Comparison of ENCODE assay signal across 13 cellular contexts in genomic region chr15:48459571-48460461, GRCh38.
DNase-seq lines count a peak whose midpoint lies in the region; ATAC-seq, FAIRE-seq and TF ChIP-seq lines count a peak whose summit lies in the region.
"Had no signal": no experiment of that assay in that cellular context is flagged by ENCODE, and none has a peak within 500 bp of the region (broad histone marks: within the 10 kb centered on the region; RNA-seq: fewer than 3 reads in every experiment).

No MANE protein-coding gene starts in this region.

- no peak for TF ChIP-seq RAD21 in A549 (conservative IDR thresholded peaks at IDR 0.05 in 1 of 2, IDR thresholded peaks at IDR 0.05 in 1 of 2)
- TF ChIP-seq RAD21 in HCT116 (IDR thresholded peaks at IDR 0.05; ENCODE audit: low read depth) = no peak; the same call in 1 of the 2 replicates

- RAD21 ChIA-PET in HCT116 (lab: Charles Lee; ENCODE audit: low non-redundant PET in 1 of 2, low total read pairs in 2 of 2, uncharacterized antibody in 2 of 2, unreplicated experiment in 2 of 2) = no interaction called here

- TF ChIP-seq EP300 in A549 (IDR thresholded peaks at IDR 0.05) = no peak
- no peak for TF ChIP-seq EP300 in gastroesophageal sphincter (IDR thresholded peaks at IDR 0.05)

- peak; percentile 54 to 80 for ATAC-seq in A549
- peak; percentile 88 for ATAC-seq in HCT116
- peak; percentile 83 for ATAC-seq in gastroesophageal sphincter
- ATAC-seq: activated CD4-positive, alpha-beta T cell treated with anti-CD3 and anti-CD28 coated beads for 36 hours had no signal

- TF ChIP-seq POLR2A in A549 (IDR thresholded peaks at IDR 0.05; ENCODE audit: low read length) (no peak), HCT116 (IDR thresholded peaks at IDR 0.05; ENCODE audit: borderline replicate concordance, extremely low read depth, insufficient read depth, insufficient read length) (no peak), gastroesophageal sphincter (IDR thresholded peaks at IDR 0.05) (no peak)

- BruUV-seq in HCT116 (replicated peaks; lab: Mats Ljungman, UMichigan) = no TSS peak

- CTCF ChIA-PET in A549 (lab: Yijun Ruan, JAX) (no interaction called here), HCT116 (lab: Charles Lee) (no interaction called here)

- DNase-seq in A549 (ENCODE audit: low read depth in 1 of 2, low spot score in 1 of 2) (peak in 1 of 2 experiments; percentile 42), HCT116 (ENCODE audit: low read depth, low spot score) (peak; percentile 78), astrocyte of the hippocampus (ENCODE audit: low read depth, low spot score) (peak; percentile 30), hippocampal formation (lab: John Stamatoyannopoulos, UW) (no peak), midbrain (lab: John Stamatoyannopoulos, UW) (no peak), H7 (no peak)
- DNase-seq in activated T-cell treated with anti-CD3 and anti-CD28 coated beads, Interleukin-2, amount 50 U/mL, for 48 hours = no peak
- DNase-seq: activated CD4-positive, alpha-beta T cell treated with anti-CD3 and anti-CD28 coated beads for 36 hours; activated naive CD4-positive, alpha-beta T cell treated with Interleukin-2 at 50 U/mL for 16 hours; BE2C; NCI-H187; SW 1271 had no signal

- H4K20me1 ChIP-seq in HCT116 (ENCODE audit: insufficient read depth) = no peaks in the 10 kb centered on the region

- H3K36me3 ChIP-seq in HCT116 (ENCODE audit: control insufficient read depth in 1 of 2, insufficient read depth in 2 of 2, low read length in 2 of 2) (no peaks in the 10 kb centered on the region), gastroesophageal sphincter (peaks cover 7 to 89% of the 10 kb centered on the region in 2 donors), H7 (replicated peaks; ENCODE audit: control insufficient read depth, insufficient read depth, low read length) (no peaks in the 10 kb centered on the region)
- H3K36me3 ChIP-seq: BE2C had no signal

- no peak for TF ChIP-seq CTCF in A549 (IDR thresholded peaks at IDR 0.05)
- TF ChIP-seq CTCF in HCT116 (IDR thresholded peaks at IDR 0.05 in 2 of 3, conservative IDR thresholded peaks at IDR 0.05 in 1 of 3; ENCODE audit: borderline replicate concordance in 1 of 3, insufficient read depth in 1 of 3, low read depth in 2 of 3, low read length in 2 of 3) = no peak
- TF ChIP-seq CTCF in gastroesophageal sphincter (IDR thresholded peaks at IDR 0.05) = peak in 2 of 4 experiments; percentile 33 to 42

- H3K9me2 ChIP-seq in HCT116 (ENCODE audit: insufficient read depth) = no peaks in the 10 kb centered on the region

- H3K9me3 ChIP-seq in A549 (no peaks in the 10 kb centered on the region), HCT116 (ENCODE audit: control insufficient read depth in 1 of 2, insufficient read depth in 1 of 2, low read depth in 1 of 2, low read length in 2 of 2) (no peaks in the 10 kb centered on the region), gastroesophageal sphincter (no peaks in the 10 kb centered on the region)

- H3K4me2 ChIP-seq in A549 (peak overlapping the region; percentile 49; the same call in 2 of the 3 replicates), HCT116 (ENCODE audit: low read length) (peak overlapping the region; percentile 59)

- H3K27me3 ChIP-seq in HCT116 (ENCODE audit: insufficient read depth, low read length) = no peaks in the 10 kb centered on the region
- H3K27me3 ChIP-seq in gastroesophageal sphincter = no peaks in the 10 kb centered on the region
- no peaks in the 10 kb centered on the region for H3K27me3 ChIP-seq in H7 (ENCODE audit: control insufficient read depth, insufficient read depth, low read length)
- H3K27me3 ChIP-seq: BE2C had no signal

- intact Hi-C loops in HCT116 (cut with micrococcal nuclease) = no loop called here

- no peak overlapping the region for H3K9ac ChIP-seq in HCT116 (ENCODE audit: low read length)

- H3K4me1 ChIP-seq in A549 (peaks cover 23% of the 10 kb centered on the region; the same call in 2 of the 3 replicates), HCT116 (ENCODE audit: control insufficient read depth in 1 of 2, insufficient read depth in 2 of 2, low read length in 2 of 2) (peaks cover 20 to 29% of the 10 kb centered on the region in 2 experiments), gastroesophageal sphincter (peaks cover 0 to 19% (median 10%) of the 10 kb centered on the region in 3 donors)
- H3K4me1 ChIP-seq: BE2C had no signal

- POLR2A ChIA-PET in A549 (lab: Yijun Ruan, JAX) = no interaction called here
- POLR2A ChIA-PET in HCT116 (lab: Charles Lee) = no interaction called here

- H3K79me2 ChIP-seq in HCT116 (ENCODE audit: insufficient read depth, low read length) = no peaks in the 10 kb centered on the region

- no peak for FAIRE-seq in A549 (lab: Jason Lieb, UNC)

- 19% methylated on average over 7 of the region's 7 CpGs for WGBS in A549 (ENCODE audit: missing lambda C conversion rate)
- 18 to 46% methylated on average over 7 of the region's 7 CpGs for WGBS in gastroesophageal sphincter (ENCODE audit: low coverage in 1 of 2), 2 donors

- H3K4me3 ChIP-seq in A549 (no peak overlapping the region), HCT116 (replicated peaks in 1 of 2; ENCODE audit: low read depth in 1 of 2, low read length in 2 of 2) (peak overlapping the region in 1 of 2 experiments; percentile 19; a peak in 2 of 4 replicates), gastroesophageal sphincter (no peak overlapping the region), H7 (ENCODE audit: insufficient read depth, low read depth, low read length) (no peak overlapping the region)

- peak overlapping the region; percentile 24 to 73; a peak in 5 of 6 replicates for H3K27ac ChIP-seq in A549
- H3K27ac ChIP-seq in HCT116 (ENCODE audit: low read depth, low read length) = peak overlapping the region; percentile 53; the same call in 1 of the 2 replicates
- peak overlapping the region; percentile 34 to 58 (median 44) for H3K27ac ChIP-seq in gastroesophageal sphincter

- H2AFZ ChIP-seq in HCT116 (ENCODE audit: low read depth, low read length, poor library complexity, severe bottlenecking) = peak overlapping the region; percentile 49

TF ChIP-seq in A549, 52 proteins besides CTCF, POLR2A, EP300 and RAD21:
- no peak for TF ChIP-seq RCOR1 (IDR thresholded peaks at IDR 0.05; ENCODE audit: low read depth, low read length)
- no peak for TF ChIP-seq FOSL2 (IDR thresholded peaks at IDR 0.05)
- peak; percentile 62 for TF ChIP-seq FOSL2 (CRISPR knock-in tag; IDR thresholded peaks at IDR 0.05)

TF ChIP-seq in HCT116, 20 proteins besides CTCF, POLR2A, EP300 and RAD21:
- TF ChIP-seq CEBPB (IDR thresholded peaks at IDR 0.05; ENCODE audit: low read depth) = peak; percentile 35; the same call in 1 of the 2 replicates
- TF ChIP-seq SP1 (IDR thresholded peaks at IDR 0.05; ENCODE audit: low read depth) = peak; percentile 8; the same call in 1 of the 2 replicates
- no peak for TF ChIP-seq ZBTB33 (IDR thresholded peaks at IDR 0.05; ENCODE audit: extremely low read depth, insufficient replicate concordance, low read length)
- peak; percentile 67 for TF ChIP-seq JUND (IDR thresholded peaks at IDR 0.05)
- peak; percentile 77; the same call in 1 of the 2 replicates for TF ChIP-seq FOSL1 (IDR thresholded peaks at IDR 0.05; ENCODE audit: low read depth)
- TF ChIP-seq ATF3 (IDR thresholded peaks at IDR 0.05) = no peak
- TF ChIP-seq CBX3 (IDR thresholded peaks at IDR 0.05; ENCODE audit: low read depth) = peak; percentile 21; the same call in 1 of the 2 replicates

Comparison
In these comparisons a context has a peak if more than half of its experiments do, and no peak if none do; other contexts are left out.
1. DNase-seq: peak in HCT116 (single experiment) and astrocyte of the hippocampus (single experiment); none in hippocampal formation (0 of 2), midbrain (single experiment), activated T-cell treated with anti-CD3 and anti-CD28 coated beads, Interleukin-2, amount 50 U/mL, for 48 hours (0 of 2) and H7 (single experiment).
2. Of the 6 proteins assayed by ChIP-seq in both A549 and HCT116: peak only in A549: none; only in HCT116: CEBPB; in both: none; in neither: 5.
3. Peak in every context shown above with its lines, with median percentiles within 50 percentile points of each other: ATAC-seq and H3K27ac ChIP-seq.